Comparison of ENCODE assay signal across 14 cellular contexts in genomic region chr10:30055094-30055701, GRCh38. TPM values are rescaled to one million over a fixed set of nuclear protein-coding genes. Genes with fewer than 3 reads are reported as not detected.
A peak's percentile ranks its signal among the peaks of the same experiment; 100 is the strongest.
DNase-seq lines count a peak whose midpoint lies in the region; ATAC-seq and TF ChIP-seq lines count a peak whose summit lies in the region.
"Had no signal": no experiment of that assay in that cellular context is flagged by ENCODE, and none has a peak within 500 bp of the region (broad histone marks: within the 10 kb centered on the region; RNA-seq: fewer than 3 reads in every experiment).

No MANE protein-coding gene starts in this region.

- H3K4me1 Mint-ChIP-seq in endodermal cell (peaks cover 56% of the 10 kb centered on the region), mesothelial cell of epicardium (peaks cover 46% of the 10 kb centered on the region)

- H3K27ac Mint-ChIP-seq in endodermal cell: no peak overlapping the region
- H3K27ac Mint-ChIP-seq in mesothelial cell of epicardium: peak overlapping the region; percentile 6
- H3K27ac Mint-ChIP-seq: activated CD8-positive, alpha-beta T cell treated with anti-CD3 and anti-CD28 coated beads for 36 hours; GM23338; stimulated activated naive CD8-positive, alpha-beta T cell treated with anti-CD3 and anti-CD28 coated beads, Interleukin-15, Interleukin-2, amounts not matched to agents 100 ng/mL and 50 ng/mL, for 24 hours had no signal

- in situ Hi-C loops in IMR-90 (cut with MboI; ENCODE audit: low sequenced_read_pairs) (no loop called here), GM13977 (cut with MboI; ENCODE audit: low pct_unique_long_range_greater_than_20kb, low sequenced_read_pairs, unreplicated experiment) (no loop called here)

- H3K36me3 Mint-ChIP-seq in endodermal cell (ENCODE audit: low read depth) (peaks cover 10% of the 10 kb centered on the region), mesothelial cell of epicardium (no peaks in the 10 kb centered on the region)

- H3K27me3 ChIP-seq in IMR-90 (ENCODE audit: control insufficient read depth, insufficient read depth, low read length): no peaks in the 10 kb centered on the region
- no peaks in the 10 kb centered on the region for H3K27me3 ChIP-seq in endodermal cell (ENCODE audit: control insufficient read depth, insufficient read depth, low read length, poor library complexity, severe bottlenecking)
- peaks cover 0 to 12% (median 4%) of the 10 kb centered on the region in 4 donors for H3K27me3 ChIP-seq in upper lobe of left lung

- peak overlapping the region; percentile 97 for H2BK5ac ChIP-seq in IMR-90 (ENCODE audit: low read depth, low read length, poor library complexity, severe bottlenecking)

- H3K27me3 Mint-ChIP-seq in endodermal cell (ENCODE audit: insufficient read depth) (peaks cover 24% of the 10 kb centered on the region), mesothelial cell of epicardium (ENCODE audit: low read depth) (peaks cover 4% of the 10 kb centered on the region)

- H2AK9ac ChIP-seq in IMR-90 (replicated peaks; ENCODE audit: low read depth, low read length, poor library complexity): no peak overlapping the region

- H3K27ac ChIP-seq in IMR-90 (ENCODE audit: insufficient read depth, low read length) (peak overlapping the region; percentile 79; the same call in 1 of the 2 replicates), endodermal cell (ENCODE audit: low read depth, low read length) (no peak overlapping the region), upper lobe of left lung (peak overlapping the region; percentile 62 to 94 (median 92))

- dilution Hi-C loops in IMR-90 (cut with HindIII; ENCODE audit: low sequenced_read_pairs, unreplicated experiment): no loop called here

- intact Hi-C loops in IMR-90 (cut with micrococcal nuclease): no loop called here

- peak overlapping the region; percentile 39 for H3K14ac ChIP-seq in IMR-90 (replicated peaks; ENCODE audit: low read depth, low read length)

- H3K9ac ChIP-seq in IMR-90 (ENCODE audit: low read depth, low read length) (peak overlapping the region; percentile 57; the same call in 1 of the 2 replicates), endodermal cell (ENCODE audit: extremely low read depth, low read length, poor library complexity, severe bottlenecking) (no peak overlapping the region)

- H3K36me3 ChIP-seq in IMR-90 (ENCODE audit: control insufficient read depth, insufficient read depth, low read length) (peaks cover 10% of the 10 kb centered on the region; the same call in 1 of the 2 replicates), endodermal cell (ENCODE audit: control insufficient read depth, insufficient read depth, low read length) (peaks cover 4% of the 10 kb centered on the region), upper lobe of left lung (no peaks in the 10 kb centered on the region)

- H3K18ac ChIP-seq in IMR-90 (ENCODE audit: low read depth, low read length): peak overlapping the region; percentile 70

- no CpG with 5 or more reads among the region's 3 CpGs for WGBS in IMR-90 (ENCODE audit: extremely low coverage in 2 of 2, insufficient read length in 1 of 2), 2 experiments
- 80% methylated on average over 3 of the region's 3 CpGs; no CpG with 5 or more reads in 1 of the 2 experiments for WGBS in endodermal cell (ENCODE audit: insufficient coverage in 1 of 2, insufficient read length in 1 of 2), 2 experiments
- 57 to 59% methylated on average over 3 of the region's 3 CpGs for WGBS in upper lobe of left lung, 2 donors

- H3K23ac ChIP-seq in IMR-90 (ENCODE audit: low read depth, low read length): peak overlapping the region; percentile 25; the same call in 1 of the 2 replicates

- H3K4me1 ChIP-seq in IMR-90 (ENCODE audit: control insufficient read depth, insufficient read depth, low read length) (peaks cover 18% of the 10 kb centered on the region), endodermal cell (ENCODE audit: control insufficient read depth, insufficient read depth, low read length) (peaks cover 11% of the 10 kb centered on the region), upper lobe of left lung (peaks cover 20 to 41% (median 24%) of the 10 kb centered on the region in 4 donors)

- no peak for TF ChIP-seq RAD21 in IMR-90 (IDR thresholded peaks at IDR 0.05; ENCODE audit: low read length)

- H4K91ac ChIP-seq in IMR-90 (ENCODE audit: insufficient read depth, low read depth, low read length): 0 out of 2 replicates have a peak overlapping the region, but pooled peaks have one; percentile 51

- peak overlapping the region; percentile 3; the same call in 1 of the 2 replicates for H4K5ac ChIP-seq in IMR-90 (ENCODE audit: low read depth, low read length)

- H2AK5ac ChIP-seq in IMR-90 (ENCODE audit: low read depth, low read length): no peak overlapping the region

- peak overlapping the region; percentile 68 for H2BK120ac ChIP-seq in IMR-90 (ENCODE audit: low read depth, low read length)

- TF ChIP-seq EP300 in upper lobe of left lung (IDR thresholded peaks at IDR 0.05): peak in 2 of 4 donors; percentile 16 to 42

- H2BK15ac ChIP-seq in IMR-90 (ENCODE audit: low read depth, low read length): peak overlapping the region; percentile 53; the same call in 1 of the 3 replicates

- H3K9me3 Mint-ChIP-seq in endodermal cell (no peaks in the 10 kb centered on the region), mesothelial cell of epicardium (no peaks in the 10 kb centered on the region)
- H3K9me3 Mint-ChIP-seq: activated CD8-positive, alpha-beta T cell treated with anti-CD3 and anti-CD28 coated beads for 36 hours; GM23338; stimulated activated naive CD8-positive, alpha-beta T cell treated with anti-CD3 and anti-CD28 coated beads, Interleukin-15, Interleukin-2, amounts not matched to agents 100 ng/mL and 50 ng/mL, for 24 hours had no signal

- TF ChIP-seq CTCF in IMR-90 (conservative IDR thresholded peaks at IDR 0.05; ENCODE audit: low read depth, low read length): no peak
- no peak for TF ChIP-seq CTCF in endodermal cell (conservative IDR thresholded peaks at IDR 0.05)
- no peak for TF ChIP-seq CTCF in mesothelial cell of epicardium (IDR thresholded peaks at IDR 0.05; ENCODE audit: unreplicated experiment)
- TF ChIP-seq CTCF in upper lobe of left lung (IDR thresholded peaks at IDR 0.05): no peak
- TF ChIP-seq CTCF in GM13977 (IDR thresholded peaks at IDR 0.05; ENCODE audit: extremely low read depth, insufficient read depth, missing control alignments): no peak

- H3K4me3 ChIP-seq in IMR-90 (ENCODE audit: insufficient read depth, low read depth, low read length) (no peak overlapping the region), endodermal cell (ENCODE audit: low read length) (peak overlapping the region; percentile 71), upper lobe of left lung (peak overlapping the region in 2 of 4 donors; percentile 13 to 17)
- H3K4me3 ChIP-seq: GM23338 had no signal

- no peak for TF ChIP-seq POLR2A in IMR-90 (IDR thresholded peaks at IDR 0.05; ENCODE audit: low read depth, low read length)
- no peak for TF ChIP-seq POLR2A in upper lobe of left lung (IDR thresholded peaks at IDR 0.05)

- H4K20me1 ChIP-seq in IMR-90 (ENCODE audit: insufficient read depth, low read length): peaks cover 32% of the 10 kb centered on the region

- POLR2A ChIA-PET in IMR-90 (lab: Charles Lee; ENCODE audit: unreplicated experiment): no interaction called here

- ATAC-seq in IMR-90 (ENCODE audit: low read depth): no peak
- no peak for ATAC-seq in upper lobe of left lung (ENCODE audit: low FRiP score in 2 of 2)
- ATAC-seq: activated CD8-positive, alpha-beta T cell treated with anti-CD3 and anti-CD28 coated beads for 36 hours; GM23338 had no signal

- BruUV-seq in IMR-90 (replicated peaks; lab: Mats Ljungman, UMichigan): no TSS peak

- no peak overlapping the region; the same call in 1 of the 2 replicates for H3K56ac ChIP-seq in IMR-90 (ENCODE audit: extremely low read depth, insufficient read depth, low read length)

- DNase-seq in IMR-90: peak; percentile 67
- no peak for DNase-seq in endodermal cell
- DNase-seq in mesothelial cell of epicardium (ENCODE audit: low spot score in 2 of 2, unreplicated experiment in 2 of 2): no peak
- DNase-seq in upper lobe of left lung: no peak
- no peak for DNase-seq in NCI-H524 (lab: John Stamatoyannopoulos, UW)
- DNase-seq in activated naive CD4-positive, alpha-beta T cell treated with Interleukin-2 at 50 U/mL for 16 hours: no peak
- DNase-seq in GM13977 (ENCODE audit: low spot score): no peak
- DNase-seq: activated CD8-positive, alpha-beta T cell treated with anti-CD3 and anti-CD28 coated beads for 36 hours; activated naive CD4-positive, alpha-beta T cell treated with anti-CD3 and anti-CD28 coated beads, Interleukin-2, amount 50 U/mL, for 16 hours; kidney glomerular epithelial cell; NCI-H526; stimulated activated CD4-positive, alpha-beta T cell treated with anti-CD3 and anti-CD28 coated beads, Interleukin-4, amount 100 ng/mL, for 24 hours had no signal

- peaks cover 23% of the 10 kb centered on the region for H3K9me1 ChIP-seq in IMR-90 (ENCODE audit: insufficient read depth, low read length)

- H2BK20ac ChIP-seq in IMR-90 (ENCODE audit: low read depth, low read length): peak overlapping the region; percentile 51; the same call in 1 of the 2 replicates

- H3K4me2 ChIP-seq in IMR-90 (ENCODE audit: low read depth, low read length): peak overlapping the region; percentile 70
- H3K4me2 ChIP-seq: GM23338 had no signal

- CTCF ChIA-PET in IMR-90 (lab: Yijun Ruan, JAX): no interaction called here

- H3K4me3 Mint-ChIP-seq in endodermal cell (peak overlapping the region; percentile 83), mesothelial cell of epicardium (no peak overlapping the region)
- H3K4me3 Mint-ChIP-seq: activated CD8-positive, alpha-beta T cell treated with anti-CD3 and anti-CD28 coated beads for 36 hours; GM23338; stimulated activated naive CD8-positive, alpha-beta T cell treated with anti-CD3 and anti-CD28 coated beads, Interleukin-15, Interleukin-2, amounts not matched to agents 100 ng/mL and 50 ng/mL, for 24 hours had no signal

- H3K9me3 ChIP-seq in IMR-90 (ENCODE audit: control insufficient read depth, insufficient read depth, low read length) (no peaks in the 10 kb centered on the region), endodermal cell (ENCODE audit: control insufficient read depth, low read length) (no peaks in the 10 kb centered on the region), upper lobe of left lung (no peaks in the 10 kb centered on the region)

- no peak overlapping the region for H2AFZ ChIP-seq in IMR-90 (replicated peaks; ENCODE audit: low read length, poor library complexity)
- H2AFZ ChIP-seq: GM23338 had no signal

- H3K4ac ChIP-seq in IMR-90 (ENCODE audit: low read depth, low read length): peak overlapping the region; percentile 60; the same call in 1 of the 2 replicates

- peaks cover 16 to 57% of the 10 kb centered on the region in 2 experiments; a peak in 3 of 4 replicates for H3K79me1 ChIP-seq in IMR-90 (ENCODE audit: low read depth in 1 of 2, low read length in 2 of 2)

- peak overlapping the region; percentile 8 to 55; a peak in 2 of 4 replicates for H4K8ac ChIP-seq in IMR-90 (ENCODE audit: low read depth in 2 of 2, low read length in 2 of 2)

RNA-seq across cellular contexts. Expression of gene JCAD, which starts 4.2 kb away (rescaled TPM):
- 16.8 and 18.9 TPM in 2 replicates for total RNA-seq in IMR-90 (2012; rRNA removed)
- 14.8 and 15.9 TPM in 2 replicates for polyA plus RNA-seq in IMR-90 (2012; rRNA removed)
- polyA plus RNA-seq in IMR-90 (2012; cell fraction: cytosol; rRNA removed): 9.1 and 12.2 TPM in 2 replicates
- polyA plus RNA-seq in IMR-90 (2012; cell fraction: nucleus; rRNA removed; ENCODE audit: low replicate concordance): 7.2 and 16.6 TPM in 2 replicates
- 10 to 100 TPM; 40.8 to 52.2 TPM for total RNA-seq in endodermal cell
- polyA plus RNA-seq in endodermal cell (2013, experiment 1 of 2): 8.5 TPM
- polyA plus RNA-seq in endodermal cell (2013, experiment 2 of 2): 8.9 TPM
- 20.4 to 22.8 TPM (median 21.5 TPM) in 3 replicates for total RNA-seq in mesothelial cell of epicardium
- total RNA-seq in upper lobe of left lung: 10 to 100 TPM; 16.8 to 83.7 (median 37.6) TPM
- total RNA-seq: activated CD8-positive, alpha-beta T cell treated with anti-CD3 and anti-CD28 coated beads for 36 hours had no signal
